12 cellular contexts compared by ENCODE assay signal in the genomic region with DNA sequence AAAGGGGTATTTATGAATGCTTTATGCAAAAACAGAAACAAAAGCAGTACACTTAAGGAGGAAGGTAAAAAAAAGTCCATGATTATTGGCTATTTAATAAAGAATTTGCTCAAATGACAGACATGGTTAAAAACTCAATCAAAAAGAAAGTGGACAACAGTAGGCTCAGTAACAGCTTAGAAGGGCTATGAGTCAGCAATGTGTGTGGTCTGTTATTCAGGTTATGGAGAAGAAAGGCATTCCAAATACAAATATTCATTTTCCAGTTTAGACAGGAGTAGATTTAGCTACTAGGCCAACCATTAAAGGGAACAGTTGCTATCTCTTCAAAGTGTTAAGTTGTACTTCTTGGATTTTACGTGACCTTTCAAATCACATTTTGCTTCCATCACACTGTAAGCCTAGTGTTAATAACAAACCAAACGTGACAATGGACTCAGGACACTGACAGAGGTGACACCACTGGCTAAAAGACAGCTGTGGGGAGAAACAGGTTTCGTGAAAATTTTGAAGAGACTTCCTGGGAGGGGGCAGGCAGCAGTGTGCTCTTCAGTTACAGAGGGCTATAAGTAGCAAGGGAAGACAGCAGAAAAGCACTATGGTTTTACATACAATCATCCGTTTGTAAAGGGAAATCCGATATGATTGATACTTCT. TPM values are rescaled to one million over a fixed set of nuclear protein-coding genes. Genes with fewer than 3 reads are reported as not detected.
DNase-seq lines count a peak whose midpoint lies in the region; ATAC-seq and TF ChIP-seq lines count a peak whose summit lies in the region.
"Had no signal": no experiment of that assay in that cellular context is flagged by ENCODE, and none has a peak within 500 bp of the region (broad histone marks: within the 10 kb centered on the region; RNA-seq: fewer than 3 reads in every experiment).

No MANE protein-coding gene starts in this region.

- H3K9me3 Mint-ChIP-seq in memory B cell = no peaks in the 10 kb centered on the region

- H3K36me3 ChIP-seq in HUES64 (ENCODE audit: insufficient read depth, low read length) (no peaks in the 10 kb centered on the region), brain microvascular endothelial cell (replicated peaks) (peaks cover 2% of the 10 kb centered on the region), ascending aorta (peaks cover 0 to 16% of the 10 kb centered on the region in 2 donors)
- H3K36me3 ChIP-seq: ovary had no signal

- H3K4me1 Mint-ChIP-seq in memory B cell = peaks cover 2% of the 10 kb centered on the region

- no peak for ATAC-seq in memory B cell (ENCODE audit: low read depth)

- H3K27ac ChIP-seq in HUES64 (ENCODE audit: low read depth, low read length) = peak overlapping the region; percentile 34; the same call in 1 of the 2 replicates
- peak overlapping the region; percentile 39 for H3K27ac ChIP-seq in brain microvascular endothelial cell
- H3K27ac ChIP-seq in ascending aorta = no peak overlapping the region
- H3K27ac ChIP-seq: ovary had no signal

- intact Hi-C loops in ascending aorta (cut with DNase I) = loop anchor here (5.0 kb wide), 1 partner anchor 80 kb away; no protein-coding TSS in a partner anchor

- H3K9me3 ChIP-seq in HUES64 (ENCODE audit: insufficient read depth, low read depth, low read length) (no peaks in the 10 kb centered on the region), ascending aorta (no peaks in the 10 kb centered on the region)
- H3K9me3 ChIP-seq: ovary had no signal

- H3K27me3 ChIP-seq in HUES64 (ENCODE audit: insufficient read depth, low read length) = no peaks in the 10 kb centered on the region
- no peaks in the 10 kb centered on the region for H3K27me3 ChIP-seq in brain microvascular endothelial cell (replicated peaks)
- H3K27me3 ChIP-seq in ascending aorta = no peaks in the 10 kb centered on the region
- H3K27me3 ChIP-seq: ovary had no signal

- DNase-seq in AG08396 (ENCODE audit: low spot score) (peak; percentile 55), brain microvascular endothelial cell (peak; percentile 52), memory B cell (ENCODE audit: low spot score in 2 of 2) (no peak), NAMALWA (ENCODE audit: low spot score) (no peak), ascending aorta (ENCODE audit: low spot score in 2 of 2) (no peak)
- no peak for DNase-seq in NK-92 treated with Interleukin-12 subunit alpha and Interleukin-12 subunit beta, amount 100 ng/mL, for 24 hours (lab: John Stamatoyannopoulos, UW)
- DNase-seq in stimulated activated CD4-positive, alpha-beta T cell treated with anti-CD3 and anti-CD28 coated beads, Interleukin-15, amount 100 ng/mL, for 24 hours = no peak
- DNase-seq: activated CD4-positive, alpha-beta T cell treated with anti-CD3 and anti-CD28 coated beads for 4 hours; effector CD4-positive, alpha-beta T cell; NCI-H774; ovary had no signal

- no peaks in the 10 kb centered on the region for H3K27me3 Mint-ChIP-seq in memory B cell

- peak overlapping the region; percentile 60 for H3K27ac Mint-ChIP-seq in memory B cell

- 68% methylated on average over 4 of the region's 5 CpGs for WGBS in HUES64

- H3K36me3 Mint-ChIP-seq in memory B cell = peaks cover 20% of the 10 kb centered on the region

- H3K9ac ChIP-seq in HUES64 (ENCODE audit: low read depth, low read length) = peak overlapping the region; percentile 26

- H3K4me3 Mint-ChIP-seq in memory B cell = no peak overlapping the region

- TF ChIP-seq CTCF in brain microvascular endothelial cell (IDR thresholded peaks at IDR 0.05; ENCODE audit: low read depth, low read length, missing control alignments) (no peak), ascending aorta (IDR thresholded peaks at IDR 0.05) (no peak)

- H3K4me3 ChIP-seq in HUES64 (ENCODE audit: low read length) (no peak overlapping the region), brain microvascular endothelial cell (ENCODE audit: low read depth, low read length) (no peak overlapping the region), ascending aorta (no peak overlapping the region)
- H3K4me3 ChIP-seq: ovary had no signal

- in situ Hi-C loops in brain microvascular endothelial cell (cut with HindIII; ENCODE audit: low pct_ligation_motif_present, low sequenced_read_pairs) = no loop called here

- H3K4me1 ChIP-seq in HUES64 (ENCODE audit: insufficient read depth, low read length) (peaks cover 45% of the 10 kb centered on the region), ascending aorta (no peaks in the 10 kb centered on the region)

RNA-seq across cellular contexts. Expression of a gene that starts 41.7 kb away (rescaled TPM):
- polyA plus RNA-seq in HUES64 (2013, experiment 1 of 2) = 9.7 TPM
- 8.1 TPM for polyA plus RNA-seq in HUES64 (2013, experiment 2 of 2)
- total RNA-seq in ascending aorta = 11.0 TPM

Comparison
In these comparisons a context has a peak if more than half of its experiments do, and no peak if none do; other contexts are left out.
1. DNase-seq: peak in AG08396 (single experiment) and brain microvascular endothelial cell (single experiment); none in memory B cell (0 of 2), NK-92 treated with Interleukin-12 subunit alpha and Interleukin-12 subunit beta, amount 100 ng/mL, for 24 hours (single experiment), NAMALWA (single experiment), stimulated activated CD4-positive, alpha-beta T cell treated with anti-CD3 and anti-CD28 coated beads, Interleukin-15, amount 100 ng/mL, for 24 hours (single experiment) and ascending aorta (0 of 2).
2. H3K27ac ChIP-seq: peak in HUES64 (single experiment) and brain microvascular endothelial cell (single experiment); none in ascending aorta (0 of 2).